14 cellular contexts compared by ENCODE assay signal in genomic region chr10:113475381-113475807, GRCh38.
A peak's percentile ranks its signal among the peaks of the same experiment; 100 is the strongest.
DNase-seq lines count a peak whose midpoint lies in the region; ATAC-seq and TF ChIP-seq lines count a peak whose summit lies in the region.
"Had no signal": no experiment of that assay in that cellular context is flagged by ENCODE, and none has a peak within 500 bp of the region (broad histone marks: within the 10 kb centered on the region; RNA-seq: fewer than 3 reads in every experiment).

No MANE protein-coding gene starts in this region.

- TF ChIP-seq CTCF in AG10803 (conservative IDR thresholded peaks at IDR 0.05; ENCODE audit: low read length), result peak; percentile 77
- TF ChIP-seq CTCF in epithelial cell of proximal tubule (conservative IDR thresholded peaks at IDR 0.05; ENCODE audit: low read depth, low read length), result peak; percentile 29
- TF ChIP-seq CTCF in osteocyte (IDR thresholded peaks at IDR 0.05), result no peak

- H3K27ac Mint-ChIP-seq in osteocyte (ENCODE audit: unreplicated experiment), result no peak overlapping the region
- H3K27ac Mint-ChIP-seq: activated T-helper 1 cell treated with anti-CD3 and anti-CD28 coated beads, Interleukin-12 subunit alpha, Interleukin-12 subunit beta, Interleukin-2, Interleukin-4 antibody, amounts not matched to agents 30 ng/mL and 10 ng/mL and 1 ng/mL, durations not matched to agents 14 hours and 24 hours and 36 hours; CD4-positive, CD25-positive, alpha-beta regulatory T cell; T-cell had no signal

- DNase-seq in AG10803 (ENCODE audit: low read depth) (peak; percentile 100), M059J (ENCODE audit: low read depth) (peak; percentile 81), epithelial cell of proximal tubule (ENCODE audit: low read depth) (peak; percentile 3), osteocyte (ENCODE audit: extremely low spot score, unreplicated experiment) (peak; percentile 8), midbrain (lab: John Stamatoyannopoulos, UW) (no peak)
- DNase-seq in activated naive CD4-positive, alpha-beta T cell treated with anti-CD3 and anti-CD28 coated beads, Interleukin-2, amount 50 U/mL, for 16 hours, result no peak
- DNase-seq: activated CD4-positive, alpha-beta T cell treated with anti-CD3 and anti-CD28 coated beads for 48 hours; CD4-positive, CD25-positive, alpha-beta regulatory T cell; kidney; NCI-H2107; T-cell had no signal

- peaks cover 5% of the 10 kb centered on the region for H3K4me1 Mint-ChIP-seq in osteocyte (ENCODE audit: unreplicated experiment)
- H3K4me1 Mint-ChIP-seq: CD4-positive, CD25-positive, alpha-beta regulatory T cell; T-cell had no signal

- peaks cover 14% of the 10 kb centered on the region for H3K27me3 Mint-ChIP-seq in osteocyte (ENCODE audit: unreplicated experiment)
- H3K27me3 Mint-ChIP-seq: CD4-positive, CD25-positive, alpha-beta regulatory T cell had no signal

- ATAC-seq in HG03469 (IDR thresholded peaks at IDR 0.05; ENCODE audit: unreplicated experiment) (no peak), GM21360 (IDR thresholded peaks at IDR 0.05; ENCODE audit: unreplicated experiment) (no peak)
- ATAC-seq: T-cell had no signal

- H3K4me3 ChIP-seq in AG10803 (ENCODE audit: low read length) (no peak overlapping the region), epithelial cell of proximal tubule (ENCODE audit: low read depth, low read length) (no peak overlapping the region)

- peaks cover 1% of the 10 kb centered on the region for H3K36me3 Mint-ChIP-seq in osteocyte (ENCODE audit: unreplicated experiment)
- H3K36me3 Mint-ChIP-seq: CD4-positive, CD25-positive, alpha-beta regulatory T cell; T-cell had no signal

- peaks cover 12% of the 10 kb centered on the region for H3K9me3 Mint-ChIP-seq in osteocyte (ENCODE audit: unreplicated experiment)

- H3K4me3 Mint-ChIP-seq in osteocyte (ENCODE audit: unreplicated experiment), result no peak overlapping the region
- H3K4me3 Mint-ChIP-seq: activated T-helper 1 cell treated with anti-CD3 and anti-CD28 coated beads, Interleukin-12 subunit alpha, Interleukin-12 subunit beta, Interleukin-2, Interleukin-4 antibody, amounts not matched to agents 30 ng/mL and 10 ng/mL and 1 ng/mL, durations not matched to agents 14 hours and 24 hours and 36 hours; CD4-positive, CD25-positive, alpha-beta regulatory T cell; T-cell had no signal

Comparison
In these comparisons a context has a peak if more than half of its experiments do, and no peak if none do; other contexts are left out.
1. DNase-seq: peak in AG10803 (single experiment), M059J (single experiment), epithelial cell of proximal tubule (single experiment) and osteocyte (single experiment); none in midbrain (single experiment) and activated naive CD4-positive, alpha-beta T cell treated with anti-CD3 and anti-CD28 coated beads, Interleukin-2, amount 50 U/mL, for 16 hours (single experiment).